In the genomic region with DNA sequence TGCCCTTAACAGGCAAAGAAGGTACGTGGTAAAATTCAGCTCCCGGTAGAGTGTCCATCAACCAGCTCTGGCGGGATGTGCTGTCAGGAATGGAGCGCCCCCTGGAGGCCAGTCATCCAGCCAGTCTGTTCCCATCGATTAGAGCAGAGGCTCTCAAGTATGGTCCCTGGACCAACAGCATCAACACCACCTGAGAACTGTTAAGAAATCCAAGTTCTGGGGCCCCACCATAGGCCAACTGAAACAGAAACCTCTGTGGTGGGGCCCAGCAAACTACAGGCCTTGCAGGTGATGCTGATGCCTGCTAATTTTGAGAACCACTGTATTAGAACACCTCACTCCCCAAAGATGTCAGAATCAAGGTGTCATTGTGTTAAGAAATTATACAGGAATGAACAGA, we compare ENCODE assay signal across 9 cellular contexts.
DNase-seq lines count a peak whose midpoint lies in the region; ATAC-seq and TF ChIP-seq lines count a peak whose summit lies in the region.
"Had no signal": no experiment of that assay in that cellular context is flagged by ENCODE, and none has a peak within 500 bp of the region (broad histone marks: within the 10 kb centered on the region; RNA-seq: fewer than 3 reads in every experiment).

No MANE protein-coding gene starts in this region.

- POLR2A ChIA-PET in WTC11 (lab: Charles Lee) = no interaction called here

- H2BK120ac ChIP-seq in neuronal stem cell (ENCODE audit: low read depth, low read length) = no peak overlapping the region

- no peak overlapping the region for H3K27ac ChIP-seq in DND-41 (ENCODE audit: low read length)
- H3K27ac ChIP-seq in neuronal stem cell (replicated peaks; ENCODE audit: low read length) = no peak overlapping the region
- H3K27ac ChIP-seq in tibial artery = no peak overlapping the region

- TF ChIP-seq CTCF in DND-41 (IDR thresholded peaks at IDR 0.05; ENCODE audit: borderline replicate concordance, extremely low read depth, low read length, poor library complexity, severe bottlenecking) (peak; percentile 50), WTC11 (IDR thresholded peaks at IDR 0.05) (peak; percentile 93), tibial artery (IDR thresholded peaks at IDR 0.05) (no peak)

- H3K9me3 Mint-ChIP-seq in WTC11 = 0 out of 2 replicates have a peak, but pooled peaks cover 5% of the 10 kb centered on the region
- no peaks in the 10 kb centered on the region for H3K9me3 Mint-ChIP-seq in effector memory CD8-positive, alpha-beta T cell
- H3K9me3 Mint-ChIP-seq: T-helper 1 cell treated with Interleukin-12 subunit alpha and Interleukin-12 subunit beta and Interleukin-4 antibody, amounts not matched to agents 30 μg/mL and 1 μg/mL, for 36 hours had no signal

- H3K14ac ChIP-seq in neuronal stem cell (ENCODE audit: low read length) = no peak overlapping the region

- no peak overlapping the region for H3K23ac ChIP-seq in neuronal stem cell (ENCODE audit: low read depth, low read length, poor library complexity)

- H3K18ac ChIP-seq in neuronal stem cell (ENCODE audit: low read length) = no peak overlapping the region

- no peaks in the 10 kb centered on the region for H3K27me3 ChIP-seq in DND-41 (ENCODE audit: insufficient read depth, low read length, poor library complexity)
- no peaks in the 10 kb centered on the region for H3K27me3 ChIP-seq in neuronal stem cell (ENCODE audit: control insufficient read depth in 3 of 3, insufficient read depth in 3 of 3, low read depth in 1 of 3, low read length in 3 of 3)
- no peaks in the 10 kb centered on the region for H3K27me3 ChIP-seq in tibial artery

- no peak overlapping the region for H3K4me2 ChIP-seq in DND-41 (ENCODE audit: insufficient read depth, low read length)
- H3K4me2 ChIP-seq in neuronal stem cell (ENCODE audit: insufficient read depth, low read length, poor library complexity, severe bottlenecking) = no peak overlapping the region

- no peaks in the 10 kb centered on the region for H3K79me1 ChIP-seq in neuronal stem cell (ENCODE audit: low read depth, low read length)

- peaks cover 21% of the 10 kb centered on the region for H3K4me1 Mint-ChIP-seq in WTC11
- H3K4me1 Mint-ChIP-seq in effector memory CD8-positive, alpha-beta T cell (ENCODE audit: low read depth in 2 of 2) = no peaks in the 10 kb centered on the region

- no peaks in the 10 kb centered on the region for H3K9me3 ChIP-seq in DND-41 (ENCODE audit: insufficient read depth, low read length, severe bottlenecking)
- no peaks in the 10 kb centered on the region for H3K9me3 ChIP-seq in neuronal stem cell (replicated peaks in 1 of 2; ENCODE audit: control insufficient read depth in 2 of 2, insufficient read depth in 1 of 2, low read depth in 1 of 2, low read length in 2 of 2)
- H3K9me3 ChIP-seq in tibial artery = peaks cover 0 to 7% (median 5%) of the 10 kb centered on the region in 3 donors

- WGBS in neuronal stem cell (ENCODE audit: extremely low coverage in 2 of 2, insufficient read length in 2 of 2, insufficient replicate concordance in 1 of 2), 2 donors = no CpG with 5 or more reads among the region's 5 CpGs

- ATAC-seq in DND-41 (ENCODE audit: insufficient read depth, low read depth) (peak; percentile 58; the same call in 1 of the 3 replicates), GM19467 (IDR thresholded peaks at IDR 0.05; ENCODE audit: unreplicated experiment) (peak; percentile 76), HG03565 (IDR thresholded peaks at IDR 0.05; ENCODE audit: unreplicated experiment) (peak; percentile 75), WTC11 (peak; percentile 96)
- no peak for ATAC-seq in effector memory CD8-positive, alpha-beta T cell (replicated peaks)

- no peak overlapping the region for H3K4me3 Mint-ChIP-seq in WTC11
- no peak overlapping the region for H3K4me3 Mint-ChIP-seq in effector memory CD8-positive, alpha-beta T cell
- H3K4me3 Mint-ChIP-seq: T-helper 1 cell treated with Interleukin-12 subunit alpha and Interleukin-12 subunit beta and Interleukin-4 antibody, amounts not matched to agents 30 μg/mL and 1 μg/mL, for 36 hours had no signal

- no peaks in the 10 kb centered on the region for H3K27me3 Mint-ChIP-seq in WTC11 (ENCODE audit: low read depth)
- no peaks in the 10 kb centered on the region for H3K27me3 Mint-ChIP-seq in effector memory CD8-positive, alpha-beta T cell

- H4K20me1 ChIP-seq in DND-41 (ENCODE audit: insufficient read depth, low read length) = no peaks in the 10 kb centered on the region

- H2AK5ac ChIP-seq in neuronal stem cell (ENCODE audit: low read depth, low read length) = no peak overlapping the region

- no peak overlapping the region for H2BK15ac ChIP-seq in neuronal stem cell (ENCODE audit: low read length)

- H2BK12ac ChIP-seq in neuronal stem cell (ENCODE audit: low read length) = no peak overlapping the region

- H3K4me1 ChIP-seq in DND-41 (ENCODE audit: insufficient read depth, low read length) (no peaks in the 10 kb centered on the region), neuronal stem cell (ENCODE audit: control insufficient read depth in 2 of 2, insufficient read depth in 1 of 2, low read depth in 1 of 2, low read length in 2 of 2) (no peaks in the 10 kb centered on the region), tibial artery (no peaks in the 10 kb centered on the region)

- H2BK5ac ChIP-seq in neuronal stem cell (ENCODE audit: low read length) = no peak overlapping the region

- H3K79me2 ChIP-seq in DND-41 (ENCODE audit: insufficient read depth, low read length) = no peaks in the 10 kb centered on the region

- H3K4me3 ChIP-seq in DND-41 (ENCODE audit: low read depth in 1 of 2, low read length in 2 of 2) (no peak overlapping the region), neuronal stem cell (ENCODE audit: low read length in 2 of 2) (no peak overlapping the region), tibial artery (no peak overlapping the region)

- no peak overlapping the region for H2AFZ ChIP-seq in DND-41 (ENCODE audit: low read depth, low read length)
- no peak overlapping the region for H2AFZ ChIP-seq in neuronal stem cell (ENCODE audit: low read length)

- no peak overlapping the region for H3K4ac ChIP-seq in neuronal stem cell (ENCODE audit: low read length)

- no peaks in the 10 kb centered on the region for H3K36me3 Mint-ChIP-seq in WTC11
- H3K36me3 Mint-ChIP-seq in effector memory CD8-positive, alpha-beta T cell (ENCODE audit: insufficient read depth) = peaks cover 4% of the 10 kb centered on the region

- H3K36me3 ChIP-seq in DND-41 (ENCODE audit: insufficient read depth, low read length) (no peaks in the 10 kb centered on the region), neuronal stem cell (replicated peaks in 1 of 2; ENCODE audit: control insufficient read depth in 2 of 2, insufficient read depth in 2 of 2, low read length in 2 of 2) (peaks cover 0 to 14% of the 10 kb centered on the region in 2 donors), tibial artery (peaks cover 0 to 8% (median 0%) of the 10 kb centered on the region in 3 donors)

- DNase-seq in DND-41 (peak; percentile 38), WTC11 (ENCODE audit: low spot score) (peak; percentile 91), neuronal stem cell (ENCODE audit: low spot score) (peak; percentile 51), tibial artery (no peak), AG08395 (ENCODE audit: low spot score) (no peak)
- peak; percentile 4 to 23 (median 23) for DNase-seq in effector memory CD8-positive, alpha-beta T cell

- H3K27ac Mint-ChIP-seq in WTC11 = no peak overlapping the region
- H3K27ac Mint-ChIP-seq in effector memory CD8-positive, alpha-beta T cell = no peak overlapping the region
- H3K27ac Mint-ChIP-seq: T-helper 1 cell treated with Interleukin-12 subunit alpha and Interleukin-12 subunit beta and Interleukin-4 antibody, amounts not matched to agents 30 μg/mL and 1 μg/mL, for 36 hours had no signal

- no peak overlapping the region for H4K8ac ChIP-seq in neuronal stem cell (ENCODE audit: low read depth, low read length)

- CTCF ChIA-PET in WTC11 (lab: Charles Lee) = interaction anchor here (0.6 to 2.1 kb wide), 19 partner anchors 11 to 607 kb away, joined by 3 to 29 read pairs (median 3); no protein-coding TSS in a partner anchor

- H4K91ac ChIP-seq in neuronal stem cell (ENCODE audit: low read depth, low read length, poor library complexity) = no peak overlapping the region

- intact Hi-C loops in tibial artery (cut with DNase I; ENCODE audit: low total_unique reads) = no loop called here

- no peak overlapping the region for H3K9ac ChIP-seq in DND-41 (ENCODE audit: low read depth, low read length)
- no peak overlapping the region for H3K9ac ChIP-seq in neuronal stem cell (ENCODE audit: low read depth, low read length, poor library complexity)

TF ChIP-seq in WTC11, 78 proteins besides CTCF, POLR2A, EP300 and RAD21 (continues in another document):
- TF ChIP-seq NR3C1 (CRISPR knock-in tag; conservative IDR thresholded peaks at IDR 0.05; ENCODE audit: low read depth) (no peak), ZNF219 (CRISPR knock-in tag; IDR thresholded peaks at IDR 0.05; ENCODE audit: borderline replicate concordance) (no peak), HMGA2 (CRISPR knock-in tag; IDR thresholded peaks at IDR 0.05) (no peak), ZNF425 (CRISPR knock-in tag; conservative IDR thresholded peaks at IDR 0.05) (no peak), E2F5 (CRISPR knock-in tag; IDR thresholded peaks at IDR 0.05) (no peak), FOXJ3 (CRISPR knock-in tag; IDR thresholded peaks at IDR 0.05; ENCODE audit: borderline replicate concordance) (no peak), GABPB1 (CRISPR knock-in tag; IDR thresholded peaks at IDR 0.05) (no peak)

Comparison
In these comparisons a context has a peak if more than half of its experiments do, and no peak if none do; other contexts are left out.
1. DNase-seq: peak in DND-41 (single experiment), WTC11 (single experiment), effector memory CD8-positive, alpha-beta T cell (3 of 3) and neuronal stem cell (single experiment); none in tibial artery (0 of 2) and AG08395 (single experiment).
2. CTCF ChIP-seq: peak in DND-41 (single experiment) and WTC11 (single experiment); none in tibial artery (0 of 2).